In genomic region chr11:795638-796564, GRCh38 we compare ENCODE assay signal across 1 cellular context.
TF ChIP-seq lines count a peak whose summit lies in the region.

No MANE protein-coding gene starts in this region.

TF ChIP-seq in HepG2, 621 proteins besides CTCF, POLR2A, EP300 and RAD21 (continued from another document and continues in another):
- TF ChIP-seq TEAD3 (CRISPR knock-in tag; optimal IDR thresholded peaks at IDR 0.05; ENCODE audit: borderline replicate concordance) (no peak), CBX5 (CRISPR knock-in tag; IDR thresholded peaks at IDR 0.05; ENCODE audit: borderline replicate concordance) (no peak), TAF1 (CRISPR knock-in tag; IDR thresholded peaks at IDR 0.05) (peak; percentile 58; the same call in 1 of the 2 replicates), ZNF225 (CRISPR knock-in tag; IDR thresholded peaks at IDR 0.05) (no peak), SIN3A (IDR thresholded peaks at IDR 0.05; ENCODE audit: borderline replicate concordance, low read depth, low read length) (peak; percentile 43; the same call in 1 of the 2 replicates), MED1 (CRISPR knock-in tag; IDR thresholded peaks at IDR 0.05) (no peak), HMGXB3 (CRISPR knock-in tag; IDR thresholded peaks at IDR 0.05; ENCODE audit: borderline replicate concordance) (no peak), ZNF460 (CRISPR knock-in tag; IDR thresholded peaks at IDR 0.05; ENCODE audit: borderline replicate concordance) (no peak), USF2 (IDR thresholded peaks at IDR 0.05; ENCODE audit: low read depth, low read length) (no peak), USF2 (CRISPR knock-in tag; IDR thresholded peaks at IDR 0.05; ENCODE audit: borderline replicate concordance) (no peak), ZNF740 (CRISPR knock-in tag; IDR thresholded peaks at IDR 0.05) (peak; percentile 73; the same call in 1 of the 2 replicates), IRF1 (CRISPR knock-in tag; IDR thresholded peaks at IDR 0.05; ENCODE audit: low read depth) (peak; percentile 76; the same call in 1 of the 2 replicates), ARID4A (CRISPR knock-in tag; IDR thresholded peaks at IDR 0.05; ENCODE audit: borderline replicate concordance) (peak; percentile 50; the same call in 1 of the 2 replicates), RFXANK (CRISPR knock-in tag; IDR thresholded peaks at IDR 0.05) (no peak), DDIT3 (CRISPR knock-in tag; IDR thresholded peaks at IDR 0.05) (no peak), ETV6 (CRISPR knock-in tag; conservative IDR thresholded peaks at IDR 0.05) (0 out of 2 replicates have a peak, but pooled peaks have one; percentile 24), ZNF749 (CRISPR knock-in tag; IDR thresholded peaks at IDR 0.05; ENCODE audit: borderline replicate concordance) (no peak), KAT7 (CRISPR knock-in tag; IDR thresholded peaks at IDR 0.05; ENCODE audit: borderline replicate concordance) (no peak), HCFC1 (IDR thresholded peaks at IDR 0.05; ENCODE audit: low read depth, low read length) (no peak), HHEX (CRISPR knock-in tag; IDR thresholded peaks at IDR 0.05) (no peak), ZNF567 (CRISPR knock-in tag; IDR thresholded peaks at IDR 0.05; ENCODE audit: borderline replicate concordance) (no peak), DNMT3B (CRISPR knock-in tag; conservative IDR thresholded peaks at IDR 0.05) (no peak), MEIS2 (CRISPR knock-in tag; IDR thresholded peaks at IDR 0.05) (0 out of 2 replicates have a peak, but pooled peaks have one; percentile 12), E2F2 (CRISPR knock-in tag; IDR thresholded peaks at IDR 0.05; ENCODE audit: borderline replicate concordance) (no peak), ZNF839 (CRISPR knock-in tag; IDR thresholded peaks at IDR 0.05; ENCODE audit: borderline replicate concordance) (0 out of 2 replicates have a peak, but pooled peaks have one; percentile 18), ZNF207 (IDR thresholded peaks at IDR 0.05; ENCODE audit: borderline replicate concordance) (no peak), ZNF431 (CRISPR knock-in tag; IDR thresholded peaks at IDR 0.05; ENCODE audit: borderline replicate concordance, low read depth) (no peak), ZNF629 (CRISPR knock-in tag; conservative IDR thresholded peaks at IDR 0.05) (no peak), ZNF317 (CRISPR knock-in tag; IDR thresholded peaks at IDR 0.05) (no peak), ZNF572 (CRISPR knock-in tag; IDR thresholded peaks at IDR 0.05) (no peak), KDM6A (CRISPR knock-in tag; IDR thresholded peaks at IDR 0.05; ENCODE audit: low read depth) (no peak), SMAD9 (CRISPR knock-in tag; IDR thresholded peaks at IDR 0.05) (0 out of 2 replicates have a peak, but pooled peaks have one; percentile 71), CEBPG (CRISPR knock-in tag; IDR thresholded peaks at IDR 0.05) (no peak), AHDC1 (CRISPR knock-in tag; IDR thresholded peaks at IDR 0.05; ENCODE audit: borderline replicate concordance) (no peak), KDM4B (CRISPR knock-in tag; IDR thresholded peaks at IDR 0.05) (no peak), PAXIP1 (CRISPR knock-in tag; conservative IDR thresholded peaks at IDR 0.05) (0 out of 2 replicates have a peak, but pooled peaks have one; percentile 4)
